ENCODE assay signal across 22 cellular contexts in the genomic region with DNA sequence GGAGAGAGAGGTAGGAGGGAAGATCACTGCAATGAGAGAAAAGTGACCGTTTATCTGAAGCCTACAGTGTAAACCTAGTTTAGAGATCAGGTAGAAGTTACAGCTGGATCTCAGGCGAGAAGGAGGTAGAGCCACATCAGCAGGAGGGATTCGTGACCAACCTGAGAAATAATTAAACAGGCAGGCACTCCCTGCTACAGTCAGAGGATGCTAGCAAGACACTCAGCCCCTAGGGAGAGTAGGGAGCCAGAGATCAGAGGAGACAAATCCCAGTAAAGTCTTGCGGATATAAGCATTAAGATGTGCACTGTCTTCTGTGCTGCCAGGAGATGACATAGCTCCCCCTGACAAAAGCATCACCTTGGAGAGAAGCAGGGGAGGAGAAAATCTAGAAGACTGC.
"Had no signal": no experiment of that assay in that cellular context is flagged by ENCODE, and none has a peak within 500 bp of the region (broad histone marks: within the 10 kb centered on the region; RNA-seq: fewer than 3 reads in every experiment).

No MANE protein-coding gene starts in this region.

- H3K4me1 Mint-ChIP-seq: activated naive CD4-positive, alpha-beta T cell treated with anti-CD3 and anti-CD28 coated beads, Interleukin-2, amount 50 U/mL, for 24 hours; immature natural killer cell; mesothelial cell of epicardium; natural killer cell had no signal

- H3K36me3 Mint-ChIP-seq: activated naive CD4-positive, alpha-beta T cell treated with anti-CD3 and anti-CD28 coated beads, Interleukin-2, amount 50 U/mL, for 24 hours; immature natural killer cell; mesothelial cell of epicardium; natural killer cell had no signal

- H3K9me3 Mint-ChIP-seq: activated naive CD4-positive, alpha-beta T cell treated with anti-CD3 and anti-CD28 coated beads, Interleukin-2, amount 50 U/mL, for 24 hours; immature natural killer cell; mesothelial cell of epicardium; stimulated activated naive CD8-positive, alpha-beta T cell treated with anti-CD3 and anti-CD28 coated beads, Interleukin-15, Interleukin-2, amounts not matched to agents 100 ng/mL and 50 ng/mL, for 24 hours had no signal

- H3K4me1 ChIP-seq: body of pancreas, foreskin keratinocyte, left lung, prostate gland, thyroid gland, upper lobe of right lung had no signal

- H3K27me3 ChIP-seq: body of pancreas, foreskin keratinocyte, left lung, thyroid gland, upper lobe of right lung had no signal

- H3K4me3 Mint-ChIP-seq: activated CD8-positive, alpha-beta T cell treated with anti-CD3 and anti-CD28 coated beads, Interleukin-2, amount 10 ng/mL, durations not matched to agents 7 days and 5 days; activated naive CD4-positive, alpha-beta T cell treated with anti-CD3 and anti-CD28 coated beads, Interleukin-2, amount 50 U/mL, for 24 hours; immature natural killer cell; mesothelial cell of epicardium; natural killer cell; stimulated activated naive CD8-positive, alpha-beta T cell treated with anti-CD3 and anti-CD28 coated beads, Interleukin-15, Interleukin-2, amounts not matched to agents 100 ng/mL and 50 ng/mL, for 24 hours; T-helper 17 cell had no signal

- H3K4me3 ChIP-seq: body of pancreas, left lung, prostate gland, thyroid gland, upper lobe of right lung had no signal

- H3K27me3 Mint-ChIP-seq: stimulated activated naive CD8-positive, alpha-beta T cell treated with anti-CD3 and anti-CD28 coated beads, Interleukin-15, Interleukin-2, amounts not matched to agents 100 ng/mL and 50 ng/mL, for 24 hours had no signal

- H3K9me3 ChIP-seq: body of pancreas, left lung, prostate gland, thyroid gland, upper lobe of right lung had no signal

- H3K27ac ChIP-seq: body of pancreas, foreskin keratinocyte, left lung, prostate gland, thyroid gland, upper lobe of right lung had no signal

- ATAC-seq: activated CD8-positive, alpha-beta T cell treated with anti-CD3 and anti-CD28 coated beads, Interleukin-2, amount 10 ng/mL, durations not matched to agents 7 days and 5 days; body of pancreas; foreskin keratinocyte; left lung; natural killer cell; right cardiac atrium; T-helper 17 cell; upper lobe of right lung had no signal

- H3K36me3 ChIP-seq: left lung, prostate gland, thyroid gland, upper lobe of right lung had no signal

- DNase-seq: activated CD4-positive, alpha-beta T cell treated with anti-CD3 and anti-CD28 coated beads for 1 hour; activated CD4-positive, alpha-beta T cell treated with anti-CD3 and anti-CD28 coated beads, Interleukin-2, amount 50 U/mL, for 1 hour; activated CD8-positive, alpha-beta T cell treated with anti-CD3 and anti-CD28 coated beads, Interleukin-2, amount 10 ng/mL, durations not matched to agents 7 days and 5 days; activated gamma-delta T cell treated with Interleukin-2 at 50 U/mL for 16 hours; activated T-cell treated with anti-CD3 and anti-CD28 coated beads, Interleukin-2, amount 50 U/mL, for 1 hour; anterior cingulate cortex; body of pancreas; effector CD4-positive, alpha-beta T cell; foreskin keratinocyte; immature natural killer cell; left lung; natural killer cell; right cardiac atrium; stimulated activated CD4-positive, alpha-beta T cell treated with anti-CD3 and anti-CD28 coated beads, Interleukin-4, amount 100 ng/mL, for 4 hours; substantia nigra; T-helper 17 cell; thyroid gland; upper lobe of right lung had no signal

- H3K27ac Mint-ChIP-seq: activated CD8-positive, alpha-beta T cell treated with anti-CD3 and anti-CD28 coated beads, Interleukin-2, amount 10 ng/mL, durations not matched to agents 7 days and 5 days; activated naive CD4-positive, alpha-beta T cell treated with anti-CD3 and anti-CD28 coated beads, Interleukin-2, amount 50 U/mL, for 24 hours; immature natural killer cell; mesothelial cell of epicardium; natural killer cell; stimulated activated naive CD8-positive, alpha-beta T cell treated with anti-CD3 and anti-CD28 coated beads, Interleukin-15, Interleukin-2, amounts not matched to agents 100 ng/mL and 50 ng/mL, for 24 hours; T-helper 17 cell had no signal
